ENCODE assay signal across 23 cellular contexts in the genomic region with DNA sequence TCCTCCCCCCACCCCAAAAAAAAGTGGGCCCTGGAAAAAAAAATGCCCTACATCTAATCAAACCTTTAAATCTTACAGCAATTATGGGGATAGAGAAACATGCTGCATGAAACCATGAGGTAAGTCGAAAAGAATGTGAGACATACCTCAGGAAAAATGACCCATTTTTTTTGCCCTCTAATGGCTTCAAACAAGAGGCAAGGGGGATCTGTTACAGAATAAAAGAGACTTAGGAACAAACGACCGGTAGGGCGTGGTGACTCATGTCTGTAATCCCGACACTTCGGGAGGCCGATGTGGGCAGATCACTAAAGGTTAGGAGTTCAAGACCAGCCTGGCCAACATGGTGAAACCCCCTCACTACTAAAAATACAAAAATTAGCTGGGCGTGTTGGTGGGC. TPM values are rescaled to one million over a fixed set of nuclear protein-coding genes. Genes with fewer than 3 reads are reported as not detected.
DNase-seq lines count a peak whose midpoint lies in the region; FAIRE-seq and TF ChIP-seq lines count a peak whose summit lies in the region.
"Had no signal": no experiment of that assay in that cellular context is flagged by ENCODE, and none has a peak within 500 bp of the region (broad histone marks: within the 10 kb centered on the region; RNA-seq: fewer than 3 reads in every experiment).

No MANE protein-coding gene starts in this region.

- no peaks in the 10 kb centered on the region for H4K20me1 ChIP-seq in GM23248 (ENCODE audit: insufficient read depth)

- H3K27me3 ChIP-seq in GM23248 (replicated peaks; ENCODE audit: insufficient read depth) = no peaks in the 10 kb centered on the region
- no peaks in the 10 kb centered on the region for H3K27me3 ChIP-seq in bronchial epithelial cell (ENCODE audit: control insufficient read depth, insufficient read depth, low read length)
- H3K27me3 ChIP-seq in trophoblast cell (ENCODE audit: insufficient read depth, low read length) = no peaks in the 10 kb centered on the region
- H3K27me3 ChIP-seq: breast epithelium, vagina had no signal

- H2AFZ ChIP-seq in GM23248 (no peak overlapping the region), trophoblast cell (ENCODE audit: insufficient read depth, low read length, poor library complexity) (no peak overlapping the region)
- H2AFZ ChIP-seq: GM23338 had no signal

- H3K4me1 ChIP-seq in GM23248 (ENCODE audit: insufficient read depth) (no peaks in the 10 kb centered on the region), trophoblast cell (ENCODE audit: control insufficient read depth in 1 of 2, insufficient read depth in 2 of 2, low read length in 2 of 2) (no peaks in the 10 kb centered on the region)
- H3K4me1 ChIP-seq: breast epithelium, vagina had no signal

- no peaks in the 10 kb centered on the region for H3K9me3 Mint-ChIP-seq in activated CD4-positive, alpha-beta T cell treated with anti-CD3 and anti-CD28 coated beads, Interleukin-2, amount 10 ng/mL, durations not matched to agents 7 days and 5 days
- H3K9me3 Mint-ChIP-seq: activated CD8-positive, alpha-beta T cell treated with anti-CD3 and anti-CD28 coated beads for 36 hours; activated T-cell treated with anti-CD3 and anti-CD28 coated beads, Interleukin-2, amount 50 U/mL, for 24 hours; GM23338; T-cell had no signal

- no peaks in the 10 kb centered on the region for H3K79me1 ChIP-seq in trophoblast cell (ENCODE audit: low read length)

- no peak overlapping the region for H3K14ac ChIP-seq in trophoblast cell (ENCODE audit: low read length)

- H3K4me3 ChIP-seq in GM23248 = no peak overlapping the region
- no peak overlapping the region for H3K4me3 ChIP-seq in bronchial epithelial cell (ENCODE audit: low read depth, low read length)
- H3K4me3 ChIP-seq in trophoblast cell (ENCODE audit: low read depth, low read length) = no peak overlapping the region
- H3K4me3 ChIP-seq: breast epithelium, GM23338, lung, vagina had no signal

- H3K4me2 ChIP-seq in GM23248 (ENCODE audit: unreplicated experiment) = no peak overlapping the region
- no peak overlapping the region for H3K4me2 ChIP-seq in trophoblast cell (ENCODE audit: low read length)
- H3K4me2 ChIP-seq: GM23338 had no signal

- TF ChIP-seq CTCF in bronchial epithelial cell (IDR thresholded peaks at IDR 0.05; ENCODE audit: insufficient read depth, low read length, severe bottlenecking) = no peak

- H3K36me3 Mint-ChIP-seq in activated CD4-positive, alpha-beta T cell treated with anti-CD3 and anti-CD28 coated beads, Interleukin-2, amount 10 ng/mL, durations not matched to agents 7 days and 5 days (ENCODE audit: low read depth) = no peaks in the 10 kb centered on the region
- H3K36me3 Mint-ChIP-seq: activated naive CD8-positive, alpha-beta T cell; naive thymus-derived CD4-positive, alpha-beta T cell; T-cell had no signal

- POLR2A ChIA-PET in activated CD4-positive, alpha-beta T cell treated with anti-CD3 and anti-CD28 coated beads, Interleukin-2, amount 10 ng/mL, durations not matched to agents 7 days and 5 days (lab: Charles Lee) = no interaction called here

- no peak overlapping the region for H2BK12ac ChIP-seq in trophoblast cell (ENCODE audit: low read length)

- H3K79me2 ChIP-seq in GM23248 (ENCODE audit: insufficient read depth) (no peaks in the 10 kb centered on the region), trophoblast cell (ENCODE audit: control insufficient read depth, insufficient read depth, low read length, poor library complexity) (no peaks in the 10 kb centered on the region)

- in situ Hi-C loops in GM23248 (cut with MboI) = no loop called here

- no peak overlapping the region for H3K9ac ChIP-seq in GM23248
- no peak overlapping the region for H3K9ac ChIP-seq in trophoblast cell (ENCODE audit: low read length)

- no peaks in the 10 kb centered on the region for H3K9me3 ChIP-seq in GM23248 (ENCODE audit: low read depth)
- no peaks in the 10 kb centered on the region for H3K9me3 ChIP-seq in trophoblast cell (ENCODE audit: insufficient read depth, low read depth, low read length)
- H3K9me3 ChIP-seq: breast epithelium, vagina had no signal

- CTCF ChIA-PET in activated CD4-positive, alpha-beta T cell treated with anti-CD3 and anti-CD28 coated beads, Interleukin-2, amount 10 ng/mL, durations not matched to agents 7 days and 5 days (lab: Charles Lee) = no interaction called here

- no peak overlapping the region for H2BK120ac ChIP-seq in trophoblast cell (ENCODE audit: insufficient read depth, low read length, poor library complexity)

- H3K27ac ChIP-seq in GM23248 (no peak overlapping the region), trophoblast cell (ENCODE audit: low read depth, low read length) (peak overlapping the region; percentile 29)
- H3K27ac ChIP-seq: breast epithelium, vagina, WERI-Rb-1 had no signal

- DNase-seq in GM23248 = peak; percentile 46
- DNase-seq in MV-4-11 (lab: John Stamatoyannopoulos, UW) = peak; percentile 35
- peak; percentile 17 for DNase-seq in bronchial epithelial cell (ENCODE audit: low read depth)
- peak; percentile 24 to 60 for DNase-seq in trophoblast cell
- no peak for DNase-seq in SIG-M5 treated with dmso at 0.1 percent for 504 hours (lab: John Stamatoyannopoulos, UW; ENCODE audit: unreplicated experiment)
- DNase-seq in HK-2 (ENCODE audit: unreplicated experiment) = no peak
- DNase-seq in activated CD4-positive, alpha-beta T cell treated with anti-CD3 and anti-CD28 coated beads, Interleukin-2, amount 10 ng/mL, durations not matched to agents 7 days and 5 days = no peak
- DNase-seq: activated CD8-positive, alpha-beta T cell treated with anti-CD3 and anti-CD28 coated beads for 36 hours; activated T-cell treated with anti-CD3 and anti-CD28 coated beads, Interleukin-2, amount 50 U/mL, for 24 hours; dermis blood vessel endothelial cell; naive thymus-derived CD4-positive, alpha-beta T cell; NCI-H1436; NCI-H2171; small intestine; stimulated activated CD4-positive, alpha-beta T cell treated with anti-CD3 and anti-CD28 coated beads, Interleukin-4, amount 100 ng/mL, for 1 hour; T-cell; WERI-Rb-1 had no signal

- H3K18ac ChIP-seq in trophoblast cell (ENCODE audit: low read length) = no peak overlapping the region

- H3K9me2 ChIP-seq in GM23248 (ENCODE audit: insufficient read depth) = no peaks in the 10 kb centered on the region

- H3K36me3 ChIP-seq in GM23248 (ENCODE audit: low read depth) (no peaks in the 10 kb centered on the region), bronchial epithelial cell (ENCODE audit: control insufficient read depth, insufficient read depth, low read length) (no peaks in the 10 kb centered on the region), trophoblast cell (ENCODE audit: control insufficient read depth in 1 of 2, insufficient read depth in 2 of 2, low read length in 2 of 2) (peaks cover 3 to 5% of the 10 kb centered on the region in 2 experiments)
- H3K36me3 ChIP-seq: breast epithelium, vagina, WERI-Rb-1 had no signal

- H4K8ac ChIP-seq in trophoblast cell (ENCODE audit: low read depth, low read length) = no peak overlapping the region

- H3K27me3 Mint-ChIP-seq in activated CD4-positive, alpha-beta T cell treated with anti-CD3 and anti-CD28 coated beads, Interleukin-2, amount 10 ng/mL, durations not matched to agents 7 days and 5 days = peaks cover 6% of the 10 kb centered on the region

- no peak overlapping the region for H3K23ac ChIP-seq in trophoblast cell (ENCODE audit: low read length)

- no peak overlapping the region for H3K4ac ChIP-seq in trophoblast cell (ENCODE audit: low read depth, low read length)

- no peak overlapping the region for H3K27ac Mint-ChIP-seq in activated CD4-positive, alpha-beta T cell treated with anti-CD3 and anti-CD28 coated beads, Interleukin-2, amount 10 ng/mL, durations not matched to agents 7 days and 5 days
- H3K27ac Mint-ChIP-seq: activated CD8-positive, alpha-beta T cell treated with anti-CD3 and anti-CD28 coated beads for 36 hours; activated naive CD8-positive, alpha-beta T cell; activated T-cell treated with anti-CD3 and anti-CD28 coated beads, Interleukin-2, amount 50 U/mL, for 24 hours; GM23338; naive thymus-derived CD4-positive, alpha-beta T cell; T-cell had no signal

- 36 to 49% methylated on average over 8 of the region's 8 CpGs for WGBS in GM23248 (ENCODE audit: low coverage in 1 of 2, low lambda C conversion rate in 2 of 2, missing lambda C conversion rate in 2 of 2), 2 experiments
- no CpG with 5 or more reads among the region's 8 CpGs for WGBS in trophoblast cell (ENCODE audit: extremely low coverage, insufficient coverage, insufficient read length)

- H3F3A ChIP-seq in GM23248 (ENCODE audit: insufficient read depth) = no peaks in the 10 kb centered on the region

- H3K4me3 Mint-ChIP-seq in activated CD4-positive, alpha-beta T cell treated with anti-CD3 and anti-CD28 coated beads, Interleukin-2, amount 10 ng/mL, durations not matched to agents 7 days and 5 days = no peak overlapping the region
- H3K4me3 Mint-ChIP-seq: activated CD8-positive, alpha-beta T cell treated with anti-CD3 and anti-CD28 coated beads for 36 hours; activated naive CD8-positive, alpha-beta T cell; activated T-cell treated with anti-CD3 and anti-CD28 coated beads, Interleukin-2, amount 50 U/mL, for 24 hours; GM23338; naive thymus-derived CD4-positive, alpha-beta T cell; T-cell had no signal

- no peak overlapping the region for H4K91ac ChIP-seq in trophoblast cell (ENCODE audit: low read depth, low read length)

- no peak overlapping the region for H2AK5ac ChIP-seq in trophoblast cell (ENCODE audit: low read length)

- H2BK5ac ChIP-seq in trophoblast cell (ENCODE audit: low read depth, low read length, poor library complexity) = no peak overlapping the region

- H3K4me1 Mint-ChIP-seq in activated CD4-positive, alpha-beta T cell treated with anti-CD3 and anti-CD28 coated beads, Interleukin-2, amount 10 ng/mL, durations not matched to agents 7 days and 5 days = no peaks in the 10 kb centered on the region
- H3K4me1 Mint-ChIP-seq: GM23338, T-cell had no signal

- FAIRE-seq in bronchial epithelial cell (lab: Jason Lieb, UNC) = no peak
- FAIRE-seq: small intestine had no signal

- no peak overlapping the region for H4K12ac ChIP-seq in trophoblast cell (ENCODE audit: low read depth, low read length)

RNA-seq across cellular contexts. Expression of a gene that starts 8.4 kb away (rescaled TPM):
- total RNA-seq in GM23248 (2014; rRNA removed; shearing (Covaris generic)) = 0.54 and 5.9 TPM in 2 replicates
- polyA plus RNA-seq in GM23248 (2016; fragmentation: Nextera tagmentation; extraction: Ambion mirVana) = 0.43 and 1.4 TPM in 2 replicates
- 0.26 TPM in 2 replicates for total RNA-seq in bronchial epithelial cell
- 27.2 and 29.7 TPM in 2 replicates for polyA plus RNA-seq in trophoblast cell (2013)
- not detected for total RNA-seq in activated CD4-positive, alpha-beta T cell treated with anti-CD3 and anti-CD28 coated beads, Interleukin-2, amount 10 ng/mL, durations not matched to agents 7 days and 5 days
- total RNA-seq: activated CD8-positive, alpha-beta T cell treated with anti-CD3 and anti-CD28 coated beads for 36 hours; glomerular endothelial cell; naive thymus-derived CD4-positive, alpha-beta T cell had no signal
- polyA plus RNA-seq: naive thymus-derived CD4-positive, alpha-beta T cell had no signal

RNA-seq across cellular contexts. Expression of a gene that starts 24.2 kb away (rescaled TPM):
- total RNA-seq in GM23248 (2014; rRNA removed; shearing (Covaris generic)) = 0.54 TPM in 1 of 2 replicates, not detected in the other
- 0.44 and 0.95 TPM in 2 replicates for polyA plus RNA-seq in GM23248 (2016; fragmentation: Nextera tagmentation; extraction: Ambion mirVana)
- total RNA-seq in bronchial epithelial cell = not detected in 2 replicates
- polyA plus RNA-seq in trophoblast cell (2013) = 0.18 and 0.42 TPM in 2 replicates
- total RNA-seq in activated CD4-positive, alpha-beta T cell treated with anti-CD3 and anti-CD28 coated beads, Interleukin-2, amount 10 ng/mL, durations not matched to agents 7 days and 5 days = not detected
- total RNA-seq: dermis blood vessel endothelial cell; naive thymus-derived CD4-positive, alpha-beta T cell; vagina had no signal
- polyA plus RNA-seq: naive thymus-derived CD4-positive, alpha-beta T cell had no signal

RNA-seq across cellular contexts. Expression of a gene that starts 24.8 kb away (rescaled TPM):
- 118 and 142 TPM in 2 replicates for total RNA-seq in GM23248 (2014; rRNA removed; shearing (Covaris generic))
- 94.1 and 104 TPM in 2 replicates for polyA plus RNA-seq in GM23248 (2016; fragmentation: Nextera tagmentation; extraction: Ambion mirVana)
- 67.9 and 75.8 TPM in 2 replicates for total RNA-seq in bronchial epithelial cell
- polyA plus RNA-seq in trophoblast cell (2013) = 250 TPM in 2 replicates
- 100 to 1,000 TPM; 321 to 338 TPM for total RNA-seq in activated CD4-positive, alpha-beta T cell treated with anti-CD3 and anti-CD28 coated beads, Interleukin-2, amount 10 ng/mL, durations not matched to agents 7 days and 5 days

RNA-seq across cellular contexts. Expression of a gene that starts 26.6 kb away (rescaled TPM):
- 4.4 and 7.0 TPM in 2 replicates for total RNA-seq in GM23248 (2014; rRNA removed; shearing (Covaris generic))
- polyA plus RNA-seq in GM23248 (2016; fragmentation: Nextera tagmentation; extraction: Ambion mirVana) = 4.3 and 4.7 TPM in 2 replicates
- 0.26 and 1.0 TPM in 2 replicates for total RNA-seq in bronchial epithelial cell
- 5.1 and 5.2 TPM in 2 replicates for polyA plus RNA-seq in trophoblast cell (2013)
- total RNA-seq in activated CD4-positive, alpha-beta T cell treated with anti-CD3 and anti-CD28 coated beads, Interleukin-2, amount 10 ng/mL, durations not matched to agents 7 days and 5 days = 1 to 10 TPM; 5.4 to 5.8 TPM

RNA-seq across cellular contexts. Expression of a gene that starts 36.2 kb away (rescaled TPM):
- 0.32 TPM in 1 of 2 replicates, not detected in the other for total RNA-seq in GM23248 (2014; rRNA removed; shearing (Covaris generic))
- polyA plus RNA-seq in GM23248 (2016; fragmentation: Nextera tagmentation; extraction: Ambion mirVana) = 1.3 and 1.4 TPM in 2 replicates
- total RNA-seq in bronchial epithelial cell = 0.53 and 0.90 TPM in 2 replicates
- 3.2 and 3.6 TPM in 2 replicates for polyA plus RNA-seq in trophoblast cell (2013)
- 1 to 10 TPM; 2.9 to 3.5 TPM for total RNA-seq in activated CD4-positive, alpha-beta T cell treated with anti-CD3 and anti-CD28 coated beads, Interleukin-2, amount 10 ng/mL, durations not matched to agents 7 days and 5 days

Comparison
In these comparisons a context has a peak if more than half of its experiments do, and no peak if none do; other contexts are left out.
1. DNase-seq: peak in GM23248 (single experiment), MV-4-11 (single experiment), bronchial epithelial cell (single experiment) and trophoblast cell (2 of 2); none in SIG-M5 treated with dmso at 0.1 percent for 504 hours (single experiment), HK-2 (single experiment) and activated CD4-positive, alpha-beta T cell treated with anti-CD3 and anti-CD28 coated beads, Interleukin-2, amount 10 ng/mL, durations not matched to agents 7 days and 5 days (single experiment).